In genomic region chr4:119663160-119663788, GRCh38 we compare ENCODE assay signal across 13 cellular contexts. TPM values are rescaled to one million over a fixed set of nuclear protein-coding genes. Genes with fewer than 3 reads are reported as not detected.
DNase-seq lines count a peak whose midpoint lies in the region; ATAC-seq and TF ChIP-seq lines count a peak whose summit lies in the region.
"Had no signal": no experiment of that assay in that cellular context is flagged by ENCODE, and none has a peak within 500 bp of the region (broad histone marks: within the 10 kb centered on the region; RNA-seq: fewer than 3 reads in every experiment).

No MANE protein-coding gene starts in this region.

- H3K27me3 ChIP-seq in sigmoid colon = no peaks in the 10 kb centered on the region

- H3K36me3 ChIP-seq in sigmoid colon = no peaks in the 10 kb centered on the region

- ATAC-seq in GM19324 (IDR thresholded peaks at IDR 0.05; ENCODE audit: low FRiP score, unreplicated experiment) (peak; percentile 70), HG03520 (IDR thresholded peaks at IDR 0.05; ENCODE audit: unreplicated experiment) (peak; percentile 58)

- no peaks in the 10 kb centered on the region for H3K9me3 ChIP-seq in sigmoid colon

- H3K4me1 ChIP-seq in sigmoid colon = peaks cover 0 to 58% (median 45%) of the 10 kb centered on the region in 4 donors

- no peak for TF ChIP-seq EP300 in sigmoid colon (IDR thresholded peaks at IDR 0.05)

- 12 to 35% methylated on average over 1 of the region's 1 CpG for WGBS in sigmoid colon, 2 donors

- TF ChIP-seq CTCF in epithelial cell of proximal tubule (conservative IDR thresholded peaks at IDR 0.05; ENCODE audit: low read depth, low read length) = no peak
- TF ChIP-seq CTCF in sigmoid colon (IDR thresholded peaks at IDR 0.05) = no peak

- H3K4me3 ChIP-seq in epithelial cell of proximal tubule (ENCODE audit: low read depth, low read length) (peak overlapping the region; percentile 16), sigmoid colon (peak overlapping the region in 2 of 4 donors; percentile 23 to 25)
- H3K4me3 ChIP-seq: skin epidermis had no signal

- intact Hi-C loops in sigmoid colon (cut with DNase I) = loop anchor here (10.0 kb wide), 1 partner anchor 312 kb away; no protein-coding TSS in a partner anchor

- H3K27ac ChIP-seq in sigmoid colon = peak overlapping the region; percentile 69 to 75 (median 72)
- H3K27ac ChIP-seq: HL-60, skin epidermis had no signal

- TF ChIP-seq POLR2A in sigmoid colon (IDR thresholded peaks at IDR 0.05) = no peak

- no peak for DNase-seq in epithelial cell of proximal tubule (ENCODE audit: low read depth)
- no peak for DNase-seq in sigmoid colon
- no peak for DNase-seq in hippocampal formation (lab: John Stamatoyannopoulos, UW)
- DNase-seq in NCI-H82 (lab: John Stamatoyannopoulos, UW) = no peak
- no peak for DNase-seq in NCI-H1930 (lab: John Stamatoyannopoulos, UW)
- DNase-seq in DMS53 treated with DMSO at 0.1 percent for 48 hours (lab: John Stamatoyannopoulos, UW; ENCODE audit: unreplicated experiment) = no peak
- DNase-seq: activated T-cell treated with anti-CD3 and anti-CD28 coated beads, Interleukin-2, amount 50 U/mL, for 48 hours; foreskin melanocyte; NCI-H1092 treated with DMSO at 0.1 percent for 48 hours had no signal

RNA-seq across cellular contexts. Expression of gene PDE5A, which starts 34.7 kb away (rescaled TPM):
- total RNA-seq in epithelial cell of proximal tubule (1.2 and 2.1 TPM in 2 replicates), sigmoid colon (100 to 1,000 TPM; 138 to 209 (median 149) TPM)
- 1 to 10 TPM; 5.5 to 9.0 (median 7.4) TPM for polyA plus RNA-seq in sigmoid colon

Comparison
In these comparisons a context has a peak if more than half of its experiments do, and no peak if none do; other contexts are left out.
1. RNA of gene PDE5A, which starts 34.7 kb away (total RNA-seq): 138 to 209 TPM in sigmoid colon; 1.2 to 2.1 TPM in epithelial cell of proximal tubule; every median in the first group is over 10 times any median in the second.